ENCODE assay signal across 11 cellular contexts in genomic region chr1:77824694-77825355, GRCh38. TPM values are rescaled to one million over a fixed set of nuclear protein-coding genes. Genes with fewer than 3 reads are reported as not detected.
A peak's percentile ranks its signal among the peaks of the same experiment; 100 is the strongest.
DNase-seq lines count a peak whose midpoint lies in the region; ATAC-seq and TF ChIP-seq lines count a peak whose summit lies in the region.
"Had no signal": no experiment of that assay in that cellular context is flagged by ENCODE, and none has a peak within 500 bp of the region (broad histone marks: within the 10 kb centered on the region; RNA-seq: fewer than 3 reads in every experiment).

No MANE protein-coding gene starts in this region.

- H2AFZ ChIP-seq in osteoblast (ENCODE audit: low read length) = no peak overlapping the region

- WGBS in body of pancreas, 2 donors = 53 to 68% methylated on average over 7 of the region's 7 CpGs

- TF ChIP-seq CTCF in DOHH2 (IDR thresholded peaks at IDR 0.05; ENCODE audit: low read depth, low read length, poor library complexity, severe bottlenecking) (no peak), body of pancreas (IDR thresholded peaks at IDR 0.05) (no peak), osteoblast (IDR thresholded peaks at IDR 0.05; ENCODE audit: extremely low read depth, low read depth, low read length) (no peak)

- H3K4me1 ChIP-seq in DOHH2 (ENCODE audit: control insufficient read depth, low read length) = peaks cover 57% of the 10 kb centered on the region
- H3K4me1 ChIP-seq in body of pancreas = peaks cover 13% of the 10 kb centered on the region
- H3K4me1 ChIP-seq in osteoblast (ENCODE audit: insufficient read depth, low read length) = peaks cover 13% of the 10 kb centered on the region

- no peaks in the 10 kb centered on the region for H3K9me3 ChIP-seq in DOHH2 (ENCODE audit: control insufficient read depth, insufficient read depth, low read length)
- no peaks in the 10 kb centered on the region for H3K9me3 ChIP-seq in body of pancreas
- no peaks in the 10 kb centered on the region for H3K9me3 ChIP-seq in osteoblast (ENCODE audit: low read depth, low read length)
- H3K9me3 ChIP-seq: spleen had no signal

- peaks cover 26% of the 10 kb centered on the region for H3K36me3 ChIP-seq in DOHH2 (ENCODE audit: control insufficient read depth, low read length)
- peaks cover 0 to 2% of the 10 kb centered on the region in 2 donors for H3K36me3 ChIP-seq in body of pancreas (replicated peaks in 1 of 2; ENCODE audit: insufficient read depth in 1 of 2, low read depth in 2 of 2)
- H3K36me3 ChIP-seq in osteoblast (ENCODE audit: insufficient read depth, low read length) = no peaks in the 10 kb centered on the region

- H3K79me2 ChIP-seq in DOHH2 (ENCODE audit: control insufficient read depth, low read length) (no peaks in the 10 kb centered on the region), osteoblast (ENCODE audit: insufficient read depth, low read length) (no peaks in the 10 kb centered on the region)

- H3K4me3 ChIP-seq in DOHH2 (ENCODE audit: low read length) = peak overlapping the region; percentile 30; the same call in 1 of the 2 replicates
- H3K4me3 ChIP-seq in body of pancreas = no peak overlapping the region
- no peak overlapping the region for H3K4me3 ChIP-seq in osteoblast (ENCODE audit: insufficient read depth, low read length)
- H3K4me3 ChIP-seq: spleen had no signal

- no peaks in the 10 kb centered on the region for H3F3A ChIP-seq in DOHH2 (ENCODE audit: control insufficient read depth, insufficient read depth)

- H3K27ac ChIP-seq in DOHH2 (ENCODE audit: low read depth, low read length) = peak overlapping the region; percentile 63
- H3K27ac ChIP-seq in body of pancreas = peak overlapping the region in 2 of 4 donors; percentile 1 to 39
- H3K27ac ChIP-seq in osteoblast (ENCODE audit: low read depth, low read length) = peak overlapping the region; percentile 63

- intact Hi-C loops in body of pancreas (cut with DNase I) = no loop called here

- DNase-seq in body of pancreas (no peak), osteoblast (ENCODE audit: insufficient read length, low spot score, missing footprints) (no peak), NCI-H446 treated with DMSO at 0.1 percent for 48 hours (lab: John Stamatoyannopoulos, UW) (no peak), NOMO-1 treated with DMSO at 0.1 percent for 48 hours (lab: John Stamatoyannopoulos, UW; ENCODE audit: unreplicated experiment) (no peak), NOMO-1 treated with dmso at 0.1 percent for 144 hours (lab: John Stamatoyannopoulos, UW; ENCODE audit: unreplicated experiment) (no peak)
- DNase-seq in stimulated activated CD4-positive, alpha-beta T cell treated with anti-CD3 and anti-CD28 coated beads, Interleukin-12 subunit alpha, Interleukin-12 subunit beta, amount 100 ng/mL, for 4 hours = no peak
- DNase-seq: activated gamma-delta T cell, NCI-H1048, spleen had no signal

- TF ChIP-seq POLR2A in body of pancreas (IDR thresholded peaks at IDR 0.05) = no peak

- H3K4me2 ChIP-seq in DOHH2 (ENCODE audit: low read length) (peak overlapping the region; percentile 48), osteoblast (ENCODE audit: insufficient read depth, low read length) (no peak overlapping the region)

- ATAC-seq in HG02759 (IDR thresholded peaks at IDR 0.05; ENCODE audit: unreplicated experiment) (peak; percentile 15), body of pancreas (peak; percentile 9)

- H4K20me1 ChIP-seq in DOHH2 (ENCODE audit: control insufficient read depth, insufficient read depth, low read depth, low read length) (no peaks in the 10 kb centered on the region), osteoblast (ENCODE audit: insufficient read depth, low read length) (no peaks in the 10 kb centered on the region)

- no peaks in the 10 kb centered on the region for H3K27me3 ChIP-seq in DOHH2 (ENCODE audit: control insufficient read depth, low read length)
- H3K27me3 ChIP-seq in body of pancreas = no peaks in the 10 kb centered on the region
- no peaks in the 10 kb centered on the region for H3K27me3 ChIP-seq in osteoblast (ENCODE audit: insufficient read depth, low read length)
- H3K27me3 ChIP-seq: spleen had no signal

- H3K9me2 ChIP-seq in DOHH2 (replicated peaks; ENCODE audit: control insufficient read depth, low read length) = no peaks in the 10 kb centered on the region

RNA-seq across cellular contexts. Expression of gene MIGA1, which starts 45.4 kb away (rescaled TPM):
- 10 to 100 TPM in 1 of 2 donors, 1 to 10 TPM in 1; 6.6 to 10.4 TPM for total RNA-seq in body of pancreas
- total RNA-seq in osteoblast = 13.8 and 15.9 TPM in 2 replicates
